In the genomic region with DNA sequence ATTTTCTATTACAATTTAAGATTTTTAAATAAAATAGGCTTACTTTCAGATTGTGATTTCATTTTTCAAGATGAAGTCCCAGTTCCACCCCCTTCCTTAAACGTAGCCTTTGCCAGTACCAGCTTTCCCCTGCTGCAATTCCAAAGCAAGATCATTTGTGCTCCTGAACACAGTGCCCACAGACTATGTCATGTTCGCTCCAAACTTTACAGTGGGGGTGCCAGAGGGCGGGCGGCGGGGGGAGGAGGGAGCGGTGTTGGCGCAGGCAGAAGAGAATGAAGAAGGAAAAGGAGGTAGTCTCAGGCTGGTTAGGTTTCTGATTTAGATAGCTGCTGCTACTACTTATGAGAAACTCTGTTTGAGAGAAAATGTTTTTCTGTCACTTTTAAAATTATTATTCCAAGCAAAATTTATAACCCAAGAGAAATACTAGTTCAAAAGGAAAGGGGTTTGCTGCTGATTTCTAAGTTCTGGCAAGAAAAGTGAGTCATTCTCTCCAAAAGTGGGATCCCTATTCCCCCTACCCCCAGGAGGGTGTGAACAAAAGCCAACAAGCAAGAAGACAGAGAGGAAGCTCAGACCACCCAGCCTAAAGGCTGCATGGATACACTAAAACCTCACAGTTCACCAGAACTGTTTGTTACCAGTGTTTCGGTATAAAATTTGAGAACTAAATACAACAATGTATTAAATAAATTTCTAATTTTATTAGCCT, we compare ENCODE assay signal across 10 cellular contexts.
DNase-seq lines count a peak whose midpoint lies in the region; ATAC-seq and TF ChIP-seq lines count a peak whose summit lies in the region.
"Had no signal": no experiment of that assay in that cellular context is flagged by ENCODE, and none has a peak within 500 bp of the region (broad histone marks: within the 10 kb centered on the region; RNA-seq: fewer than 3 reads in every experiment).

No MANE protein-coding gene starts in this region.

- peaks cover 0 to 16% (median 3%) of the 10 kb centered on the region in 6 donors for H3K4me1 ChIP-seq in spleen

- ATAC-seq in GM19351 (IDR thresholded peaks at IDR 0.05; ENCODE audit: unreplicated experiment): peak; percentile 27
- ATAC-seq in HG02759 (IDR thresholded peaks at IDR 0.05; ENCODE audit: unreplicated experiment): peak; percentile 57
- ATAC-seq: HCT116, heart left ventricle had no signal

- H3K27me3 Mint-ChIP-seq in type B pancreatic cell: no peaks in the 10 kb centered on the region

- no peaks in the 10 kb centered on the region for H3K36me3 Mint-ChIP-seq in type B pancreatic cell

- H3K4me3 Mint-ChIP-seq in type B pancreatic cell: no peak overlapping the region

- H3K4me1 Mint-ChIP-seq in type B pancreatic cell (ENCODE audit: unreplicated experiment): peaks cover 22% of the 10 kb centered on the region

- TF ChIP-seq POLR2A in NB4 (IDR thresholded peaks at IDR 0.05; ENCODE audit: extremely low read depth, insufficient read length) (no peak), spleen (IDR thresholded peaks at IDR 0.05) (no peak)

- no peaks in the 10 kb centered on the region for H3K9me3 ChIP-seq in spleen
- H3K9me3 ChIP-seq: heart left ventricle had no signal

- peak; percentile 29 for DNase-seq in NB4 (ENCODE audit: low read depth)
- DNase-seq in putamen (ENCODE audit: low spot score): peak; percentile 29
- DNase-seq in activated CD4-positive, alpha-beta T cell treated with anti-CD3 and anti-CD28 coated beads, Interleukin-2, amount 50 U/mL, for 48 hours: no peak
- DNase-seq in spleen: no peak
- DNase-seq in type B pancreatic cell (ENCODE audit: extremely low spot score, unreplicated experiment): no peak
- DNase-seq: heart left ventricle, RPMI8226 had no signal

- H3K36me3 ChIP-seq in spleen: peaks cover 0 to 3% (median 0%) of the 10 kb centered on the region in 6 donors
- H3K36me3 ChIP-seq: heart left ventricle had no signal

- H3K27ac ChIP-seq in spleen: no peak overlapping the region
- H3K27ac ChIP-seq: heart left ventricle had no signal

- no peak overlapping the region for H3K4me3 ChIP-seq in NB4 (ENCODE audit: low read depth, low read length)
- H3K4me3 ChIP-seq in spleen: no peak overlapping the region
- H3K4me3 ChIP-seq: heart left ventricle had no signal

- H3K27me3 ChIP-seq in spleen (replicated peaks in 1 of 7): no peaks in the 10 kb centered on the region
- H3K27me3 ChIP-seq: heart left ventricle had no signal

- H3K9me3 Mint-ChIP-seq in type B pancreatic cell: no peaks in the 10 kb centered on the region

- no peak overlapping the region for H3K27ac Mint-ChIP-seq in type B pancreatic cell

- TF ChIP-seq CTCF in NB4 (IDR thresholded peaks at IDR 0.05; ENCODE audit: low read depth, low read length) (no peak), spleen (IDR thresholded peaks at IDR 0.05 in 8 of 11, conservative IDR thresholded peaks at IDR 0.05 in 3 of 11) (no peak), type B pancreatic cell (conservative IDR thresholded peaks at IDR 0.05) (no peak)

- intact Hi-C loops in spleen (cut with DNase I; ENCODE audit: low total_unique reads): no loop called here

- WGBS in spleen, 5 donors: 73 to 81% (median 75%) methylated on average over 8 of the region's 8 CpGs

Comparison
In these comparisons a context has a peak if more than half of its experiments do, and no peak if none do; other contexts are left out.
1. DNase-seq: peak in NB4 (single experiment) and putamen (single experiment); none in activated CD4-positive, alpha-beta T cell treated with anti-CD3 and anti-CD28 coated beads, Interleukin-2, amount 50 U/mL, for 48 hours (0 of 2), spleen (single experiment) and type B pancreatic cell (single experiment).